ENCODE assay signal across 1 cellular context in genomic region chr5:127030259-127031146, GRCh38.
TF ChIP-seq lines count a peak whose summit lies in the region.

A gene with protein sequence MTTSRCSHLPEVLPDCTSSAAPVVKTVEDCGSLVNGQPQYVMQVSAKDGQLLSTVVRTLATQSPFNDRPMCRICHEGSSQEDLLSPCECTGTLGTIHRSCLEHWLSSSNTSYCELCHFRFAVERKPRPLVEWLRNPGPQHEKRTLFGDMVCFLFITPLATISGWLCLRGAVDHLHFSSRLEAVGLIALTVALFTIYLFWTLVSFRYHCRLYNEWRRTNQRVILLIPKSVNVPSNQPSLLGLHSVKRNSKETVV (minus strand): TSS chr5:127030558. CDS start chr5:126918171, 112,387 bp downstream.

TF ChIP-seq in HepG2, 621 proteins besides CTCF, POLR2A, EP300 and RAD21 (continued from another document and continues in another):
- TF ChIP-seq, protein P1, sequence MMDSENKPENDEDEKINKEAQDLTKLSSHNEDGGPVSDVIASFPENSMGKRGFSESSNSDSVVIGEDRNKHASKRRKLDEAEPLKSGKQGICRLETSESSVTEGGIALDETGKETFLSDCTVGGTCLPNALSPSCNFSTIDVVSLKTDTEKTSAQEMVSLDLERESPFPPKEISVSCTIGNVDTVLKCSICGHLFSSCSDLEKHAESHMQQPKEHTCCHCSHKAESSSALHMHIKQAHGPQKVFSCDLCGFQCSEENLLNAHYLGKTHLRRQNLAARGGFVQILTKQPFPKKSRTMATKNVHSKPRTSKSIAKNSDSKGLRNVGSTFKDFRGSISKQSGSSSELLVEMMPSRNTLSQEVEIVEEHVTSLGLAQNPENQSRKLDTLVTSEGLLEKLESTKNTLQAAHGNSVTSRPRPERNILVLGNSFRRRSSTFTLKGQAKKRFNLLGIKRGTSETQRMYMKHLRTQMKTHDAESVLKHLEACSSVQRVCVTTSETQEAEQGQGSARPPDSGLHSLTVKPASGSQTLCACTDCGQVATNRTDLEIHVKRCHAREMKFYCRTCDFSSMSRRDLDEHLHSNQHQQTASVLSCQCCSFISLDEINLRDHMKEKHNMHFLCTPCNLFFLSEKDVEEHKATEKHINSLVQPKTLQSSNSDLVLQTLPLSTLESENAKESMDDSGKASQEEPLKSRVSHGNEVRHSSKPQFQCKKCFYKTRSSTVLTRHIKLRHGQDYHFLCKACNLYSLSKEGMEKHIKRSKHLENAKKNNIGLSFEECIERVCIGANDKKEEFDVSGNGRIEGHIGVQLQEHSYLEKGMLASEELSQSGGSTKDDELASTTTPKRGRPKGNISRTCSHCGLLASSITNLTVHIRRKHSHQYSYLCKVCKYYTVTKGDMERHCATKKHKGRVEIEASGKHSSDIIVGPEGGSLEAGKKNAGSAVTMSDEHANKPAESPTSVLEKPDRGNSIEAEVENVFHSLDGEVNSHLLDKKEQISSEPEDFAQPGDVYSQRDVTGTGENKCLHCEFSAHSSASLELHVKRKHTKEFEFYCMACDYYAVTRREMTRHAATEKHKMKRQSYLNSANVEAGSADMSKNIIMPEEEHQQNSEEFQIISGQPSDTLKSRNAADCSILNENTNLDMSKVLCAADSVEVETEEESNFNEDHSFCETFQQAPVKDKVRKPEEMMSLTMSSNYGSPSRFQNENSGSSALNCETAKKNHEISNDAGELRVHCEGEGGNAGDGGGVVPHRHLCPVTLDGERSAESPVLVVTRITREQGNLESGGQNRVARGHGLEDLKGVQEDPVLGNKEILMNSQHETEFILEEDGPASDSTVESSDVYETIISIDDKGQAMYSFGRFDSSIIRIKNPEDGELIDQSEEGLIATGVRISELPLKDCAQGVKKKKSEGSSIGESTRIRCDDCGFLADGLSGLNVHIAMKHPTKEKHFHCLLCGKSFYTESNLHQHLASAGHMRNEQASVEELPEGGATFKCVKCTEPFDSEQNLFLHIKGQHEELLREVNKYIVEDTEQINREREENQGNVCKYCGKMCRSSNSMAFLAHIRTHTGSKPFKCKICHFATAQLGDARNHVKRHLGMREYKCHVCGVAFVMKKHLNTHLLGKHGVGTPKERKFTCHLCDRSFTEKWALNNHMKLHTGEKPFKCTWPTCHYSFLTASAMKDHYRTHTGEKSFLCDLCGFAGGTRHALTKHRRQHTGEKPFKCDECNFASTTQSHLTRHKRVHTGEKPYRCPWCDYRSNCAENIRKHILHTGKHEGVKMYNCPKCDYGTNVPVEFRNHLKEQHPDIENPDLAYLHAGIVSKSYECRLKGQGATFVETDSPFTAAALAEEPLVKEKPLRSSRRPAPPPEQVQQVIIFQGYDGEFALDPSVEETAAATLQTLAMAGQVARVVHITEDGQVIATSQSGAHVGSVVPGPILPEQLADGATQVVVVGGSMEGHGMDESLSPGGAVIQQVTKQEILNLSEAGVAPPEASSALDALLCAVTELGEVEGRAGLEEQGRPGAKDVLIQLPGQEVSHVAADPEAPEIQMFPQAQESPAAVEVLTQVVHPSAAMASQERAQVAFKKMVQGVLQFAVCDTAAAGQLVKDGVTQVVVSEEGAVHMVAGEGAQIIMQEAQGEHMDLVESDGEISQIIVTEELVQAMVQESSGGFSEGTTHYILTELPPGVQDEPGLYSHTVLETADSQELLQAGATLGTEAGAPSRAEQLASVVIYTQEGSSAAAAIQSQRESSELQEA (CRISPR knock-in tag; IDR thresholded peaks at IDR 0.05; ENCODE audit: not compliant biosample characterization) = peak; percentile 49
- TF ChIP-seq HINFP (CRISPR knock-in tag; IDR thresholded peaks at IDR 0.05; ENCODE audit: low read depth) (peak; percentile 48; the same call in 1 of the 2 replicates), NR2F1 (CRISPR knock-in tag; IDR thresholded peaks at IDR 0.05) (no peak), RNF2 (conservative IDR thresholded peaks at IDR 0.05; ENCODE audit: low read depth) (peak; percentile 60), RBFOX2 (IDR thresholded peaks at IDR 0.05; ENCODE audit: low read depth, low read length) (peak; percentile 95), ZKSCAN8 (CRISPR knock-in tag; IDR thresholded peaks at IDR 0.05; ENCODE audit: borderline replicate concordance) (no peak), KDM5A (IDR thresholded peaks at IDR 0.05; ENCODE audit: borderline replicate concordance, low read length) (no peak), KLF15 (CRISPR knock-in tag; IDR thresholded peaks at IDR 0.05; ENCODE audit: borderline replicate concordance) (no peak), ARID2 (CRISPR knock-in tag; IDR thresholded peaks at IDR 0.05; ENCODE audit: borderline replicate concordance) (no peak; the same call in 1 of the 2 replicates), EHMT2 (IDR thresholded peaks at IDR 0.05; ENCODE audit: borderline replicate concordance, low read depth, low read length) (no peak), RXRB (CRISPR knock-in tag; IDR thresholded peaks at IDR 0.05; ENCODE audit: borderline replicate concordance) (peak; percentile 25; the same call in 1 of the 2 replicates), GLI4 (CRISPR knock-in tag; IDR thresholded peaks at IDR 0.05; ENCODE audit: borderline replicate concordance) (no peak), THYN1 (CRISPR knock-in tag; IDR thresholded peaks at IDR 0.05; ENCODE audit: borderline replicate concordance, low read depth) (no peak), ZNF263 (CRISPR knock-in tag; IDR thresholded peaks at IDR 0.05) (no peak; the same call in 1 of the 2 replicates), ZNF205 (CRISPR knock-in tag; IDR thresholded peaks at IDR 0.05) (peak; percentile 58), MIXL1 (CRISPR knock-in tag; IDR thresholded peaks at IDR 0.05) (peak; percentile 51; the same call in 1 of the 2 replicates), SP5 (CRISPR knock-in tag; IDR thresholded peaks at IDR 0.05; ENCODE audit: borderline replicate concordance, low read depth) (no peak), GATA4 (IDR thresholded peaks at IDR 0.05; ENCODE audit: borderline replicate concordance, low read depth) (no peak), MAX (IDR thresholded peaks at IDR 0.05) (peak; percentile 89), FOXP4 (CRISPR knock-in tag; IDR thresholded peaks at IDR 0.05) (no peak), ZNF513 (CRISPR knock-in tag; conservative IDR thresholded peaks at IDR 0.05) (no peak), DMAP1 (CRISPR knock-in tag; IDR thresholded peaks at IDR 0.05) (no peak), ZNF235 (CRISPR knock-in tag; IDR thresholded peaks at IDR 0.05; ENCODE audit: borderline replicate concordance) (no peak), ZNF574 (CRISPR knock-in tag; IDR thresholded peaks at IDR 0.05) (peak; percentile 70), ZNF569 (CRISPR knock-in tag; IDR thresholded peaks at IDR 0.05; ENCODE audit: borderline replicate concordance) (peak; percentile 92), TCF7L2 (IDR thresholded peaks at IDR 0.05; ENCODE audit: low read depth, low read length) (no peak), EEA1 (CRISPR knock-in tag; IDR thresholded peaks at IDR 0.05; ENCODE audit: borderline replicate concordance) (0 out of 2 replicates have a peak, but pooled peaks have one; percentile 17), NFKB2 (CRISPR knock-in tag; IDR thresholded peaks at IDR 0.05; ENCODE audit: borderline replicate concordance) (peak; percentile 38; the same call in 1 of the 2 replicates), ZNF777 (CRISPR knock-in tag; IDR thresholded peaks at IDR 0.05) (peak; percentile 94), KLF9 (CRISPR knock-in tag; IDR thresholded peaks at IDR 0.05; ENCODE audit: low read depth) (no peak), SP4 (CRISPR knock-in tag; IDR thresholded peaks at IDR 0.05) (peak; percentile 99), DR1 (CRISPR knock-in tag; IDR thresholded peaks at IDR 0.05) (peak; percentile 88), ZNF501 (CRISPR knock-in tag; IDR thresholded peaks at IDR 0.05) (peak; percentile 75), MLX (CRISPR knock-in tag; IDR thresholded peaks at IDR 0.05) (peak; percentile 49; the same call in 1 of the 2 replicates), SPEN (CRISPR knock-in tag; IDR thresholded peaks at IDR 0.05; ENCODE audit: low read depth) (peak; percentile 53; the same call in 1 of the 2 replicates)
- TF ChIP-seq, protein P2, sequence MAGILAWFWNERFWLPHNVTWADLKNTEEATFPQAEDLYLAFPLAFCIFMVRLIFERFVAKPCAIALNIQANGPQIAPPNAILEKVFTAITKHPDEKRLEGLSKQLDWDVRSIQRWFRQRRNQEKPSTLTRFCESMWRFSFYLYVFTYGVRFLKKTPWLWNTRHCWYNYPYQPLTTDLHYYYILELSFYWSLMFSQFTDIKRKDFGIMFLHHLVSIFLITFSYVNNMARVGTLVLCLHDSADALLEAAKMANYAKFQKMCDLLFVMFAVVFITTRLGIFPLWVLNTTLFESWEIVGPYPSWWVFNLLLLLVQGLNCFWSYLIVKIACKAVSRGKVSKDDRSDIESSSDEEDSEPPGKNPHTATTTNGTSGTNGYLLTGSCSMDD (CRISPR knock-in tag; IDR thresholded peaks at IDR 0.05) = no peak
- TF ChIP-seq, protein P3, sequence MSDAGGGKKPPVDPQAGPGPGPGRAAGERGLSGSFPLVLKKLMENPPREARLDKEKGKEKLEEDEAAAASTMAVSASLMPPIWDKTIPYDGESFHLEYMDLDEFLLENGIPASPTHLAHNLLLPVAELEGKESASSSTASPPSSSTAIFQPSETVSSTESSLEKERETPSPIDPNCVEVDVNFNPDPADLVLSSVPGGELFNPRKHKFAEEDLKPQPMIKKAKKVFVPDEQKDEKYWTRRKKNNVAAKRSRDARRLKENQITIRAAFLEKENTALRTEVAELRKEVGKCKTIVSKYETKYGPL (CRISPR knock-in tag; IDR thresholded peaks at IDR 0.05) = no peak
